In genomic region chr9:121367651-121368510, GRCh38 we compare ENCODE assay signal across 9 cellular contexts. TPM values are rescaled to one million over a fixed set of nuclear protein-coding genes. Genes with fewer than 3 reads are reported as not detected.
DNase-seq lines count a peak whose midpoint lies in the region; ATAC-seq, FAIRE-seq and TF ChIP-seq lines count a peak whose summit lies in the region.
"Had no signal": no experiment of that assay in that cellular context is flagged by ENCODE, and none has a peak within 500 bp of the region (broad histone marks: within the 10 kb centered on the region; RNA-seq: fewer than 3 reads in every experiment).

No MANE protein-coding gene starts in this region.

- CTCF ChIA-PET in CD8-positive, alpha-beta memory T cell (lab: Charles Lee), result interaction anchor here (0.8 to 3.8 kb wide), 2 partner anchors 14 to 48 kb away, joined by 3 to 30 read pairs; no protein-coding TSS in a partner anchor
- CTCF ChIA-PET in endothelial cell of umbilical vein (lab: Charles Lee), result interaction anchor here (1.2 to 2.2 kb wide), 3 partner anchors 8 to 89 kb away, joined by 3 to 8 read pairs (median 7); no protein-coding TSS in a partner anchor

- peak overlapping the region; percentile 84 to 98 (median 96) for H3K27ac Mint-ChIP-seq in CD8-positive, alpha-beta memory T cell
- peak overlapping the region; percentile 32 for H3K27ac Mint-ChIP-seq in osteocyte (ENCODE audit: unreplicated experiment)

- H3K9ac ChIP-seq in NT2/D1 (ENCODE audit: insufficient read length, low read depth) (peak overlapping the region; percentile 47), endothelial cell of umbilical vein (replicated peaks; ENCODE audit: extremely low read depth, insufficient read depth, low read length) (peak overlapping the region; percentile 96)

- no peak for DNase-seq in CD8-positive, alpha-beta memory T cell
- DNase-seq in NT2/D1 (ENCODE audit: low read depth, low spot score) (peak; percentile 38), endothelial cell of umbilical vein (ENCODE audit: low read depth, low spot score) (peak; percentile 40), osteocyte (ENCODE audit: extremely low spot score, unreplicated experiment) (no peak), NCI-H446 (lab: John Stamatoyannopoulos, UW) (no peak), NAMALWA (ENCODE audit: low spot score) (no peak)

- no peaks in the 10 kb centered on the region for H4K20me1 ChIP-seq in endothelial cell of umbilical vein (replicated peaks; ENCODE audit: control insufficient read depth, extremely low read depth, insufficient read depth, low read length)

- H3K27me3 ChIP-seq in CD8-positive, alpha-beta memory T cell (ENCODE audit: insufficient read depth, low read length, poor library complexity, severe bottlenecking), result no peaks in the 10 kb centered on the region
- H3K27me3 ChIP-seq in NT2/D1 (ENCODE audit: insufficient read depth, insufficient read length), result no peaks in the 10 kb centered on the region
- no peaks in the 10 kb centered on the region for H3K27me3 ChIP-seq in endothelial cell of umbilical vein (ENCODE audit: control insufficient read depth in 2 of 2, insufficient read depth in 2 of 2, low read length in 2 of 2)

- no peak for ATAC-seq in HG02981 (IDR thresholded peaks at IDR 0.05; ENCODE audit: unreplicated experiment)
- no peak for ATAC-seq in GM19467 (IDR thresholded peaks at IDR 0.05; ENCODE audit: unreplicated experiment)

- H3K4me1 Mint-ChIP-seq in CD8-positive, alpha-beta memory T cell, result peaks cover 76 to 85% (median 84%) of the 10 kb centered on the region in 3 donors
- peaks cover 65% of the 10 kb centered on the region for H3K4me1 Mint-ChIP-seq in osteocyte (ENCODE audit: unreplicated experiment)

- H3K36me3 ChIP-seq in CD8-positive, alpha-beta memory T cell (ENCODE audit: insufficient read depth, low read length), result no peaks in the 10 kb centered on the region
- peaks cover 6% of the 10 kb centered on the region for H3K36me3 ChIP-seq in NT2/D1 (ENCODE audit: insufficient read depth, insufficient read length, low read length)
- peaks cover 0 to 2% of the 10 kb centered on the region in 2 experiments for H3K36me3 ChIP-seq in endothelial cell of umbilical vein (ENCODE audit: control insufficient read depth in 2 of 2, extremely low read depth in 1 of 2, insufficient read depth in 2 of 2, low read length in 2 of 2)

- peak overlapping the region; percentile 92 to 99 (median 95) for H3K4me3 Mint-ChIP-seq in CD8-positive, alpha-beta memory T cell
- peak overlapping the region; percentile 46 for H3K4me3 Mint-ChIP-seq in osteocyte (ENCODE audit: unreplicated experiment)

- no peak for FAIRE-seq in endothelial cell of umbilical vein (lab: Jason Lieb, UNC)
- FAIRE-seq: GM18507 had no signal

- BruUV-seq in endothelial cell of umbilical vein (replicated peaks; lab: Mats Ljungman, UMichigan), result no TSS peak

- H3K4me3 ChIP-seq in CD8-positive, alpha-beta memory T cell (ENCODE audit: low read length), result peak overlapping the region; percentile 86
- peak overlapping the region; percentile 97 for H3K4me3 ChIP-seq in NT2/D1 (ENCODE audit: insufficient read length, low read depth)
- peak overlapping the region; percentile 2 to 88 (median 78) for H3K4me3 ChIP-seq in endothelial cell of umbilical vein (replicated peaks in 1 of 3; ENCODE audit: insufficient read depth in 1 of 3, low read depth in 1 of 3, low read length in 3 of 3)

- no peak for TF ChIP-seq CTCF in endothelial cell of umbilical vein (IDR thresholded peaks at IDR 0.05; ENCODE audit: extremely low read depth in 1 of 2, insufficient read depth in 1 of 2, low read depth in 1 of 2, low read length in 2 of 2)
- TF ChIP-seq CTCF in osteocyte (IDR thresholded peaks at IDR 0.05), result no peak

- H3K9me3 ChIP-seq in CD8-positive, alpha-beta memory T cell (ENCODE audit: low read length), result no peaks in the 10 kb centered on the region
- H3K9me3 ChIP-seq in NT2/D1 (ENCODE audit: insufficient read depth, low read length) (no peaks in the 10 kb centered on the region), endothelial cell of umbilical vein (replicated peaks; ENCODE audit: control insufficient read depth, insufficient read depth, low read length) (no peaks in the 10 kb centered on the region)

- peak overlapping the region; percentile 98 for H3K4me2 ChIP-seq in endothelial cell of umbilical vein (ENCODE audit: insufficient read depth, low read length)

- H3K9me3 Mint-ChIP-seq in CD8-positive, alpha-beta memory T cell, result no peaks in the 10 kb centered on the region
- no peaks in the 10 kb centered on the region for H3K9me3 Mint-ChIP-seq in osteocyte (ENCODE audit: unreplicated experiment)

- peaks cover 0 to 38% (median 3%) of the 10 kb centered on the region in 3 donors for H3K36me3 Mint-ChIP-seq in CD8-positive, alpha-beta memory T cell
- H3K36me3 Mint-ChIP-seq in osteocyte (ENCODE audit: unreplicated experiment), result no peaks in the 10 kb centered on the region

- intact Hi-C loops in endothelial cell of umbilical vein (cut with micrococcal nuclease), result no loop called here

- H3K27ac ChIP-seq in CD8-positive, alpha-beta memory T cell (ENCODE audit: low read depth, low read length), result no peak overlapping the region
- H3K27ac ChIP-seq in endothelial cell of umbilical vein (ENCODE audit: insufficient read depth, low read depth, low read length), result peak overlapping the region; percentile 93

- peaks cover 56% of the 10 kb centered on the region for H3K79me2 ChIP-seq in endothelial cell of umbilical vein (ENCODE audit: control insufficient read depth, insufficient read depth, low read length)

- H3K9me1 ChIP-seq in endothelial cell of umbilical vein (replicated peaks; ENCODE audit: control insufficient read depth, extremely low read depth, insufficient read depth, low read length), result no peaks in the 10 kb centered on the region

- H3K27me3 Mint-ChIP-seq in CD8-positive, alpha-beta memory T cell, result peaks cover 0 to 2% of the 10 kb centered on the region in 2 donors
- no peaks in the 10 kb centered on the region for H3K27me3 Mint-ChIP-seq in osteocyte (ENCODE audit: unreplicated experiment)

- TF ChIP-seq POLR2A in endothelial cell of umbilical vein (IDR thresholded peaks at IDR 0.05; ENCODE audit: low read depth, low read length), result no peak

- dilution Hi-C loops in endothelial cell of umbilical vein (cut with MboI; ENCODE audit: extremely low pct_ligation_motif_present, low sequenced_read_pairs), result no loop called here

- POLR2A ChIA-PET in CD8-positive, alpha-beta memory T cell (lab: Charles Lee), result interaction anchor here (0.7 to 1.6 kb wide), 4 partner anchors 14 to 251 kb away, joined by 3 to 16 read pairs (median 4); no protein-coding TSS in a partner anchor
- POLR2A ChIA-PET in endothelial cell of umbilical vein (lab: Charles Lee), result interaction anchor here (1.0 kb wide), 1 partner anchor 14 kb away, joined by 3 read pairs; no protein-coding TSS in a partner anchor

- no peak overlapping the region for H2AFZ ChIP-seq in endothelial cell of umbilical vein (ENCODE audit: low read depth, low read length)

- H3K4me1 ChIP-seq in CD8-positive, alpha-beta memory T cell (ENCODE audit: insufficient read depth, low read length), result peaks cover 46% of the 10 kb centered on the region
- no peaks in the 10 kb centered on the region for H3K4me1 ChIP-seq in NT2/D1 (ENCODE audit: insufficient read depth, insufficient read length)
- peaks cover 62% of the 10 kb centered on the region for H3K4me1 ChIP-seq in endothelial cell of umbilical vein (ENCODE audit: control insufficient read depth, extremely low read depth, insufficient read depth, low read length)

TF ChIP-seq in endothelial cell of umbilical vein, 7 proteins besides CTCF, POLR2A, EP300 and RAD21:
- TF ChIP-seq POLR2AphosphoS5 (IDR thresholded peaks at IDR 0.05; ENCODE audit: insufficient read depth, low read depth, low read length), result no peak

RNA-seq across cellular contexts. Expression of gene STOM, which starts 2.2 kb away (rescaled TPM):
- total RNA-seq in CD8-positive, alpha-beta memory T cell, result 10 to 100 TPM; 63.0 to 67.3 TPM
- 315 TPM for polyA plus RNA-seq in CD8-positive, alpha-beta memory T cell
- total RNA-seq in endothelial cell of umbilical vein, result 138 and 170 TPM in 2 replicates
- polyA plus RNA-seq in endothelial cell of umbilical vein, result 133 and 153 TPM in 2 replicates
- 149 and 161 TPM in 2 replicates for polyA plus RNA-seq in endothelial cell of umbilical vein (2011; cell fraction: cytosol; rRNA removed)
- 72.7 and 88.0 TPM in 2 replicates for polyA plus RNA-seq in endothelial cell of umbilical vein (2011; cell fraction: nucleus; rRNA removed)
- 142 and 165 TPM in 2 replicates for polyA plus RNA-seq in endothelial cell of umbilical vein (2012)
- 165 and 168 TPM in 2 replicates for polyA minus RNA-seq in endothelial cell of umbilical vein
- polyA minus RNA-seq in endothelial cell of umbilical vein (2011; cell fraction: cytosol; rRNA and poly(A)+ RNA removed), result 75.4 TPM
- 63.6 and 70.5 TPM in 2 replicates for polyA minus RNA-seq in endothelial cell of umbilical vein (2011; cell fraction: nucleus; rRNA and poly(A)+ RNA removed)
- total RNA-seq in osteocyte, result 51.0 and 53.2 TPM in 2 replicates

Comparison
In these comparisons a context has a peak if more than half of its experiments do, and no peak if none do; other contexts are left out.
1. DNase-seq: peak in NT2/D1 (single experiment) and endothelial cell of umbilical vein (single experiment); none in CD8-positive, alpha-beta memory T cell (0 of 5), osteocyte (single experiment), NCI-H446 (0 of 2) and NAMALWA (single experiment).
2. Peak in every context shown above with its lines, with median percentiles within 50 percentile points of each other: H3K4me3 ChIP-seq.